Comparison of ENCODE assay signal across 9 cellular contexts in the genomic region with DNA sequence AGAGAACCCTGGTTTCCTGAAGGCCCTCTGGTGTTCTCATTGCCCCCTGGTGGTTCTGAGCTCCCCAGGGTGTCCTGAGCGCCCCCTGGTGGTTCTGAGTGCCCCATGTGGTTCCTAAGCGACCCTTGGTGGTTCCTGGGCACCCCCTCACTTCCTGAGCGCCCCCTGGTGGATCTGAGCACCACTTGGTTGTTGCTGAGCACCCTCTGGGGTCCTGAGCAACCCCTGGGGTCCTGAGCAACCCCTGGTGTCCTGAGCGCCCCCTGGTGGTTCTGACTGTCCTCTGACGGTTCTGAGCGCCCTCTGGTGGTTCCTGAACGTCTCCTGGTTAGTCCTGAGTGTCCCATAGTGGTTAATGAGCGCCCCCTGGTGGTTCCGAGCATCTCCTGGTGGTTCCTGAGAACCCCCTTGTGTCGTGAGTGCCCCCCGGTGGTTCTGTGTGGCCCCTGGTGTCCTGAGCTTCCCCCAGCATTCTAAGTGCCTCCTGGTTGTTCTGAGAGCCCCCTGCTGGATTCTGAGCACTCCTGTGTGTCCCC.
DNase-seq lines count a peak whose midpoint lies in the region; ATAC-seq and TF ChIP-seq lines count a peak whose summit lies in the region.
"Had no signal": no experiment of that assay in that cellular context is flagged by ENCODE, and none has a peak within 500 bp of the region (broad histone marks: within the 10 kb centered on the region; RNA-seq: fewer than 3 reads in every experiment).

No MANE protein-coding gene starts in this region.

- no peak overlapping the region for H3K4me3 Mint-ChIP-seq in activated T-cell treated with anti-CD3 and anti-CD28 coated beads, Interleukin-2, amount 50 U/mL, for 24 hours
- no peak overlapping the region for H3K4me3 Mint-ChIP-seq in T-helper 2 cell treated with Interferon-gamma antibody and Interleukin-4, amounts not matched to agents 5 μg/mL and 100 μg/mL, for 36 hours
- H3K4me3 Mint-ChIP-seq in progenitor cell of endocrine pancreas (ENCODE audit: low read depth) = no peak overlapping the region

- DNase-seq in activated T-cell treated with anti-CD3 and anti-CD28 coated beads for 1 hour (ENCODE audit: low read depth) (peak; percentile 22), iPS DF 4.7 (ENCODE audit: extremely low read depth, low spot score) (peak; percentile 0), progenitor cell of endocrine pancreas (ENCODE audit: low spot score, unreplicated experiment) (no peak)
- no peak for DNase-seq in activated T-cell treated with anti-CD3 and anti-CD28 coated beads, Interleukin-2, amount 50 U/mL, for 24 hours
- peak; percentile 81 for DNase-seq in T-helper 2 cell treated with Interferon-gamma antibody and Interleukin-4, amounts not matched to agents 5 μg/mL and 100 μg/mL, for 36 hours (ENCODE audit: low spot score)
- DNase-seq in stimulated activated naive CD4-positive, alpha-beta T cell treated with Interleukin-2 at 50 U/mL for 16 hours (lab: John Stamatoyannopoulos, UW) = peak; percentile 68
- DNase-seq: upper lobe of right lung had no signal

- no peak overlapping the region for H3K27ac Mint-ChIP-seq in activated T-cell treated with anti-CD3 and anti-CD28 coated beads, Interleukin-2, amount 50 U/mL, for 24 hours
- H3K27ac Mint-ChIP-seq in T-helper 2 cell treated with Interferon-gamma antibody and Interleukin-4, amounts not matched to agents 5 μg/mL and 100 μg/mL, for 36 hours = no peak overlapping the region
- no peak overlapping the region for H3K27ac Mint-ChIP-seq in progenitor cell of endocrine pancreas

- H3K27me3 Mint-ChIP-seq in activated T-cell treated with anti-CD3 and anti-CD28 coated beads, Interleukin-2, amount 50 U/mL, for 24 hours = no peaks in the 10 kb centered on the region
- H3K27me3 Mint-ChIP-seq in T-helper 2 cell treated with Interferon-gamma antibody and Interleukin-4, amounts not matched to agents 5 μg/mL and 100 μg/mL, for 36 hours (ENCODE audit: low read depth) = peaks cover 25% of the 10 kb centered on the region
- H3K27me3 Mint-ChIP-seq in progenitor cell of endocrine pancreas = no peaks in the 10 kb centered on the region

- TF ChIP-seq CTCF in progenitor cell of endocrine pancreas (IDR thresholded peaks at IDR 0.05; ENCODE audit: unreplicated experiment) = no peak

- H3K9me3 Mint-ChIP-seq in activated T-cell treated with anti-CD3 and anti-CD28 coated beads, Interleukin-2, amount 50 U/mL, for 24 hours = no peaks in the 10 kb centered on the region
- no peaks in the 10 kb centered on the region for H3K9me3 Mint-ChIP-seq in T-helper 2 cell treated with Interferon-gamma antibody and Interleukin-4, amounts not matched to agents 5 μg/mL and 100 μg/mL, for 36 hours
- H3K9me3 Mint-ChIP-seq in progenitor cell of endocrine pancreas (ENCODE audit: low read depth) = peaks cover 8% of the 10 kb centered on the region

- H3K4me1 Mint-ChIP-seq in activated T-cell treated with anti-CD3 and anti-CD28 coated beads, Interleukin-2, amount 50 U/mL, for 24 hours (ENCODE audit: low read depth) = no peaks in the 10 kb centered on the region
- no peaks in the 10 kb centered on the region for H3K4me1 Mint-ChIP-seq in T-helper 2 cell treated with Interferon-gamma antibody and Interleukin-4, amounts not matched to agents 5 μg/mL and 100 μg/mL, for 36 hours (ENCODE audit: low read depth)
- H3K4me1 Mint-ChIP-seq in progenitor cell of endocrine pancreas (ENCODE audit: low read depth) = no peaks in the 10 kb centered on the region

- no peaks in the 10 kb centered on the region for H3K36me3 Mint-ChIP-seq in activated T-cell treated with anti-CD3 and anti-CD28 coated beads, Interleukin-2, amount 50 U/mL, for 24 hours (ENCODE audit: low read depth)
- no peaks in the 10 kb centered on the region for H3K36me3 Mint-ChIP-seq in T-helper 2 cell treated with Interferon-gamma antibody and Interleukin-4, amounts not matched to agents 5 μg/mL and 100 μg/mL, for 36 hours (ENCODE audit: low read depth)
- no peaks in the 10 kb centered on the region for H3K36me3 Mint-ChIP-seq in progenitor cell of endocrine pancreas (ENCODE audit: insufficient read depth)

- no peak for ATAC-seq in GM21576 (IDR thresholded peaks at IDR 0.05; ENCODE audit: unreplicated experiment)
- no peak for ATAC-seq in GM21526 (IDR thresholded peaks at IDR 0.05; ENCODE audit: low FRiP score, unreplicated experiment)
- ATAC-seq: upper lobe of right lung had no signal

Comparison
In these comparisons a context has a peak if more than half of its experiments do, and no peak if none do; other contexts are left out.
1. DNase-seq: peak in activated T-cell treated with anti-CD3 and anti-CD28 coated beads for 1 hour (single experiment), T-helper 2 cell treated with Interferon-gamma antibody and Interleukin-4, amounts not matched to agents 5 μg/mL and 100 μg/mL, for 36 hours (single experiment), iPS DF 4.7 (single experiment) and stimulated activated naive CD4-positive, alpha-beta T cell treated with Interleukin-2 at 50 U/mL for 16 hours (single experiment); none in activated T-cell treated with anti-CD3 and anti-CD28 coated beads, Interleukin-2, amount 50 U/mL, for 24 hours (single experiment) and progenitor cell of endocrine pancreas (single experiment).